In the genomic region with DNA sequence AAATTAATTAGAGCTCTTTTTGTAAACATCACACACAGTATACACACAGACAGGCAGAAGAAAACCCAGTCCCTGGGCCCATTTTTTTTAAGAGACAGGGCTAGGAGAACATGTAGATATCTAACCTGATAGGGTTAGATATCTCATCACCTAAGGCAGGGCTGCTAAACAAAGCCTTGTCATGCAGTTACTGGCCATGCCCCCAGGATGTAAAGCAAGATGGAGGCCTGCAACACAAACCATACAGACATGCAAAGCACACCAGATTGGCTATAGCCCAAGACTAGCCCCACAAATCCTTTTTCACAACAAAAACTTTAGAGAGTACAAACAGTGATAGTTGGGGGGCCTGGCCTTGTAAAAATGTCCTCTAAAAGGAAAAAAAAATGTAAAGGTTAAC, we compare ENCODE assay signal across 35 cellular contexts. TPM values are rescaled to one million over a fixed set of nuclear protein-coding genes. Genes with fewer than 3 reads are reported as not detected.
"Had no signal": no experiment of that assay in that cellular context is flagged by ENCODE, and none has a peak within 500 bp of the region (broad histone marks: within the 10 kb centered on the region; RNA-seq: fewer than 3 reads in every experiment).

No MANE protein-coding gene starts in this region.

- FAIRE-seq: K562, TTC549 had no signal

- H3K4me1 ChIP-seq: Peyer's patch had no signal

- H3K27me3 Mint-ChIP-seq: activated CD4-positive, alpha-beta T cell treated with anti-CD3 and anti-CD28 coated beads for 36 hours; activated CD8-positive, alpha-beta memory T cell treated with anti-CD3 and anti-CD28 coated beads, Interleukin-2, amount 10 ng/mL, durations not matched to agents 7 days and 5 days; activated naive CD8-positive, alpha-beta T cell; activated naive CD8-positive, alpha-beta T cell treated with anti-CD3 and anti-CD28 coated beads, Interleukin-2, amount 50 U/mL, for 24 hours had no signal

- H3K4me2 ChIP-seq: SK-N-SH had no signal

- ATAC-seq: activated CD4-positive, alpha-beta T cell treated with anti-CD3 and anti-CD28 coated beads for 36 hours; activated CD4-positive, CD25-positive, alpha-beta regulatory T cell treated with anti-CD3 and anti-CD28 coated beads, Interleukin-2, amount 50 U/mL, for 24 hours; activated CD8-positive, alpha-beta memory T cell treated with anti-CD3 and anti-CD28 coated beads, Interleukin-2, amount 10 ng/mL, durations not matched to agents 7 days and 5 days; activated naive CD8-positive, alpha-beta T cell treated with anti-CD3 and anti-CD28 coated beads, Interleukin-2, amount 50 U/mL, for 24 hours; K562; PC-3 had no signal

- H3K4me3 Mint-ChIP-seq: activated CD4-positive, alpha-beta T cell treated with anti-CD3 and anti-CD28 coated beads for 36 hours; activated CD4-positive, alpha-beta T cell treated with anti-CD3 and anti-CD28 coated beads, Interleukin-2, amount 10 ng/mL, durations not matched to agents 7 days and 5 days; activated CD8-positive, alpha-beta memory T cell treated with anti-CD3 and anti-CD28 coated beads, Interleukin-2, amount 10 ng/mL, durations not matched to agents 7 days and 5 days; activated naive CD4-positive, alpha-beta T cell treated with anti-CD3 and anti-CD28 coated beads, Interleukin-2, amount 10 ng/mL, durations not matched to agents 7 days and 5 days; activated naive CD8-positive, alpha-beta T cell; activated naive CD8-positive, alpha-beta T cell treated with anti-CD3 and anti-CD28 coated beads, Interleukin-2, amount 50 U/mL, for 24 hours; T-helper 1 cell treated with Interleukin-12 subunit alpha and Interleukin-12 subunit beta and Interleukin-4 antibody, amounts not matched to agents 30 μg/mL and 1 μg/mL, for 36 hours; T-helper 2 cell treated with Interferon-gamma antibody and Interleukin-4, amounts not matched to agents 5 μg/mL and 100 μg/mL, for 36 hours had no signal

- H3K27me3 ChIP-seq: cardiac muscle cell, MG63, Peyer's patch, SJSA1 had no signal

- H3K9ac ChIP-seq: SK-N-SH had no signal

- H3K27ac Mint-ChIP-seq: activated CD4-positive, alpha-beta T cell treated with anti-CD3 and anti-CD28 coated beads for 36 hours; activated CD4-positive, alpha-beta T cell treated with anti-CD3 and anti-CD28 coated beads, Interleukin-2, amount 10 ng/mL, durations not matched to agents 7 days and 5 days; activated naive CD4-positive, alpha-beta T cell treated with anti-CD3 and anti-CD28 coated beads, Interleukin-2, amount 10 ng/mL, durations not matched to agents 7 days and 5 days; activated naive CD8-positive, alpha-beta T cell; activated naive CD8-positive, alpha-beta T cell treated with anti-CD3 and anti-CD28 coated beads, Interleukin-2, amount 50 U/mL, for 24 hours; T-helper 1 cell treated with Interleukin-12 subunit alpha and Interleukin-12 subunit beta and Interleukin-4 antibody, amounts not matched to agents 30 μg/mL and 1 μg/mL, for 36 hours; T-helper 2 cell treated with Interferon-gamma antibody and Interleukin-4, amounts not matched to agents 5 μg/mL and 100 μg/mL, for 36 hours had no signal

- H3K36me3 ChIP-seq: cardiac muscle cell, MG63, Peyer's patch, SJSA1 had no signal

- H3K4me3 ChIP-seq: cardiac muscle cell, K562, MG63, Peyer's patch, SJSA1 had no signal

- H3K27ac ChIP-seq: cardiac muscle cell, Peyer's patch, SJSA1 had no signal

- DNase-seq: activated CD4-positive, alpha-beta T cell treated with anti-CD3 and anti-CD28 coated beads for 36 hours; activated CD4-positive, alpha-beta T cell treated with anti-CD3 and anti-CD28 coated beads, Interleukin-2, amount 10 ng/mL, durations not matched to agents 7 days and 5 days; activated CD4-positive, alpha-beta T cell treated with anti-CD3 and anti-CD28 coated beads, Interleukin-2, amount 50 U/mL, for 48 hours; activated CD8-positive, alpha-beta memory T cell treated with anti-CD3 and anti-CD28 coated beads for 24 hours; activated CD8-positive, alpha-beta memory T cell treated with anti-CD3 and anti-CD28 coated beads, Interleukin-2, amount 10 ng/mL, durations not matched to agents 7 days and 5 days; activated CD8-positive, alpha-beta memory T cell treated with anti-CD3 and anti-CD28 coated beads, Interleukin-2, amount 50 U/mL, for 48 hours; activated effector memory CD4-positive, alpha-beta T cell treated with Interleukin-2 at 50 U/mL for 16 hours; activated naive CD4-positive, alpha-beta T cell treated with anti-CD3 and anti-CD28 coated beads, Interleukin-2, amount 10 ng/mL, durations not matched to agents 7 days and 5 days; activated naive CD8-positive, alpha-beta T cell treated with anti-CD3 and anti-CD28 coated beads, Interleukin-2, amount 50 U/mL, for 24 hours; activated T-cell treated with anti-CD3 and anti-CD28 coated beads, Interleukin-2, amount 50 U/mL, for 48 hours; anterior cingulate cortex; MG63; NCI-H1048; NCI-H1105 treated with DMSO at 0.1 percent for 48 hours; NCI-H1436; NCI-H1694; NCI-H1930; NCI-H2081 treated with DMSO at 0.1 percent for 48 hours; NCI-H510A; NCI-H526; NCI-H748 treated with DMSO at 0.1 percent for 48 hours; NK-92 treated with Interleukin-12 subunit alpha and Interleukin-12 subunit beta, amount 100 ng/mL, for 24 hours; PC-3; Peyer's patch; RPMI8226; SHP77 treated with DMSO at 0.1 percent for 48 hours; SK-N-SH had no signal

- H3K9me3 ChIP-seq: SK-N-SH had no signal

RNA-seq across cellular contexts. Expression of gene CLEC2A, which starts 20.5 kb away (rescaled TPM):
- total RNA-seq: activated CD4-positive, alpha-beta T cell treated with anti-CD3 and anti-CD28 coated beads for 36 hours; activated CD4-positive, alpha-beta T cell treated with anti-CD3 and anti-CD28 coated beads, Interleukin-2, amount 10 ng/mL, durations not matched to agents 7 days and 5 days; activated CD8-positive, alpha-beta memory T cell treated with anti-CD3 and anti-CD28 coated beads, Interleukin-2, amount 10 ng/mL, durations not matched to agents 7 days and 5 days; cardiac muscle cell; K562; PC-3; Peyer's patch; SJSA1 had no signal
- polyA plus RNA-seq: cardiac muscle cell, K562, SK-N-SH had no signal

RNA-seq across cellular contexts. Expression of gene KLRF2, which starts 30.4 kb away (rescaled TPM):
- total RNA-seq: activated CD4-positive, alpha-beta T cell treated with anti-CD3 and anti-CD28 coated beads for 36 hours; cardiac muscle cell; K562; PC-3; Peyer's patch; SJSA1 had no signal
- polyA plus RNA-seq: cardiac muscle cell, K562, SK-N-SH had no signal

RNA-seq across cellular contexts. Expression of gene CLEC2B, which starts 42.6 kb away (rescaled TPM):
- total RNA-seq: cardiac muscle cell, PC-3 had no signal
- polyA plus RNA-seq: SK-N-SH had no signal

RNA-seq across cellular contexts. Expression of gene CLEC12A, which starts 59.5 kb away (rescaled TPM):
- total RNA-seq: activated CD4-positive, alpha-beta T cell treated with anti-CD3 and anti-CD28 coated beads for 36 hours; cardiac muscle cell; K562; PC-3; SJSA1 had no signal
- polyA plus RNA-seq: cardiac muscle cell, K562, SK-N-SH had no signal
